7 cellular contexts compared by ENCODE assay signal in genomic region chr11:69916251-69916649, GRCh38.
A peak's percentile ranks its signal among the peaks of the same experiment; 100 is the strongest.
DNase-seq lines count a peak whose midpoint lies in the region; ATAC-seq, FAIRE-seq and TF ChIP-seq lines count a peak whose summit lies in the region.
"Not testable (repeated sequence)": the region's sequence is repeated elsewhere in the genome, so short reads cannot be mapped to it uniquely, and the experiment has no call there.

No MANE protein-coding gene starts in this region.

- not testable (repeated sequence) for H3K36me3 ChIP-seq in PC-3 (ENCODE audit: low read depth, low read length); adrenal gland (replicated peaks in 1 of 2); fibroblast of lung (ENCODE audit: control insufficient read depth, insufficient read depth, low read length); kidney (ENCODE audit: control insufficient read depth in 1 of 2, insufficient read depth in 2 of 2, low read length in 2 of 2); osteoblast (ENCODE audit: insufficient read depth, low read length); stomach smooth muscle (ENCODE audit: control insufficient read depth in 2 of 2, insufficient read depth in 2 of 2, low read length in 2 of 2)

- CTCF ChIA-PET in Calu3 (lab: Charles Lee): interaction anchor here (0.5 to 0.6 kb wide), 2 partner anchors 231 to 259 kb away, joined by 3 to 4 read pairs; no protein-coding TSS in a partner anchor
- CTCF ChIA-PET in PC-3 (lab: Charles Lee): not testable (repeated sequence)

- H3K27ac ChIP-seq in PC-3 (ENCODE audit: low read length): peak overlapping the region; percentile 93
- H3K27ac ChIP-seq in adrenal gland: peak overlapping the region in 4 of 5 donors; percentile 50 to 87 (median 66)
- H3K27ac ChIP-seq in fibroblast of lung (ENCODE audit: insufficient read depth, low read length): peak overlapping the region; percentile 56
- H3K27ac ChIP-seq in kidney (ENCODE audit: low read depth in 2 of 2, low read length in 2 of 2): peak overlapping the region; percentile 80 to 85
- H3K27ac ChIP-seq in osteoblast (ENCODE audit: low read depth, low read length): peak overlapping the region; percentile 85
- peak overlapping the region; percentile 24 for H3K27ac ChIP-seq in stomach smooth muscle (ENCODE audit: low read length)

- ATAC-seq in PC-3: not testable (repeated sequence)

- not testable (repeated sequence) for TF ChIP-seq POLR2A in adrenal gland (IDR thresholded peaks at IDR 0.05)

- not testable (repeated sequence) for H3K9me3 Mint-ChIP-seq in Calu3 (ENCODE audit: low read depth, unreplicated experiment)

- not testable (repeated sequence) for H3K27me3 ChIP-seq in PC-3 (ENCODE audit: low read length); adrenal gland; fibroblast of lung (ENCODE audit: control insufficient read depth, insufficient read depth, low read length); osteoblast (ENCODE audit: insufficient read depth, low read length)
- peaks cover 8 to 19% of the 10 kb centered on the region in 2 donors for H3K27me3 ChIP-seq in stomach smooth muscle (ENCODE audit: control insufficient read depth in 1 of 2, insufficient read depth in 2 of 2, low read length in 2 of 2)

- H3K9me3 ChIP-seq in PC-3 (ENCODE audit: low read length); adrenal gland (replicated peaks in 1 of 3); fibroblast of lung (ENCODE audit: control insufficient read depth, insufficient read depth, low read depth, low read length); kidney (ENCODE audit: control insufficient read depth in 1 of 2, low read length in 2 of 2); osteoblast (ENCODE audit: low read depth, low read length); stomach smooth muscle (ENCODE audit: control insufficient read depth in 2 of 2, low read length in 2 of 2): not testable (repeated sequence)

- peaks cover 18% of the 10 kb centered on the region for H3K27me3 Mint-ChIP-seq in Calu3 (ENCODE audit: unreplicated experiment)

- H3K9ac ChIP-seq in PC-3 (ENCODE audit: low read length): peak overlapping the region; percentile 71
- peak overlapping the region; percentile 8 for H3K9ac ChIP-seq in fibroblast of lung (ENCODE audit: insufficient read depth, low read length)
- peak overlapping the region in 1 of 2 donors; percentile 3 for H3K9ac ChIP-seq in kidney (ENCODE audit: low read length in 2 of 2)
- not testable (repeated sequence) for H3K9ac ChIP-seq in stomach smooth muscle (ENCODE audit: low read length in 2 of 2)

- intact Hi-C loops in Calu3 (cut with micrococcal nuclease; ENCODE audit: unreplicated experiment); adrenal gland (cut with DNase I); kidney (cut with DNase I): not testable (repeated sequence)
- intact Hi-C loops in PC-3 (cut with micrococcal nuclease): loop anchor here (2.0 to 10.0 kb wide), 4 partner anchors 99 to 226 kb away; no protein-coding TSS in a partner anchor

- 35 to 56% (median 48%) methylated on average over 7 to 8 of the region's 8 CpGs for WGBS in adrenal gland, 4 donors

- H4K20me1 ChIP-seq in PC-3 (ENCODE audit: low read length); fibroblast of lung (ENCODE audit: control insufficient read depth, extremely low read depth, insufficient read depth, low read length); osteoblast (ENCODE audit: insufficient read depth, low read length): not testable (repeated sequence)

- not testable (repeated sequence) for H3K9me2 ChIP-seq in PC-3 (replicated peaks; ENCODE audit: low read length)

- not testable (repeated sequence) for H3K4me3 Mint-ChIP-seq in Calu3 (ENCODE audit: low read depth, unreplicated experiment)

- peaks cover 53% of the 10 kb centered on the region for H3K4me1 Mint-ChIP-seq in Calu3 (ENCODE audit: low read depth, unreplicated experiment)

- H3K79me2 ChIP-seq in PC-3 (ENCODE audit: low read length); fibroblast of lung (ENCODE audit: control insufficient read depth, insufficient read depth, low read length); osteoblast (ENCODE audit: insufficient read depth, low read length): not testable (repeated sequence)

- peaks cover 17% of the 10 kb centered on the region for H3K36me3 Mint-ChIP-seq in Calu3 (ENCODE audit: insufficient read depth, unreplicated experiment)

- POLR2A ChIA-PET in PC-3 (lab: Charles Lee; ENCODE audit: unreplicated experiment): interaction anchor here (0.6 kb wide), 1 partner anchor 32 kb away, joined by 3 read pairs; no protein-coding TSS in a partner anchor

- not testable (repeated sequence) for TF ChIP-seq CTCF in Calu3 (IDR thresholded peaks at IDR 0.05; ENCODE audit: unreplicated experiment); PC-3 (conservative IDR thresholded peaks at IDR 0.05; ENCODE audit: low read depth, low read length); adrenal gland (IDR thresholded peaks at IDR 0.05); fibroblast of lung (conservative IDR thresholded peaks at IDR 0.05 in 1 of 2, IDR thresholded peaks at IDR 0.05 in 1 of 2; ENCODE audit: low read depth in 1 of 2, low read length in 2 of 2); kidney (IDR thresholded peaks at IDR 0.05; ENCODE audit: borderline replicate concordance, extremely low read depth, insufficient read depth); osteoblast (IDR thresholded peaks at IDR 0.05; ENCODE audit: extremely low read depth, low read depth, low read length)

- not testable (repeated sequence) for H3F3A ChIP-seq in PC-3 (ENCODE audit: low read length, unreplicated experiment)

- H3K4me2 ChIP-seq in PC-3 (ENCODE audit: low read length): peak overlapping the region; percentile 79
- not testable (repeated sequence) for H3K4me2 ChIP-seq in fibroblast of lung (ENCODE audit: extremely low read depth, insufficient read depth, low read length)
- H3K4me2 ChIP-seq in osteoblast (ENCODE audit: insufficient read depth, low read length): peak overlapping the region; percentile 75

- not testable (repeated sequence) for DNase-seq in Calu3; fibroblast of lung (ENCODE audit: low read depth in 2 of 2)
- DNase-seq in PC-3: peak; percentile 30
- DNase-seq in adrenal gland: peak in 2 of 7 donors; percentile 13 to 50
- DNase-seq in kidney: peak; percentile 46
- DNase-seq in osteoblast (ENCODE audit: insufficient read length, low spot score, missing footprints): peak; percentile 87

- H2AFZ ChIP-seq in PC-3 (ENCODE audit: low read length) (peak overlapping the region; percentile 61), fibroblast of lung (ENCODE audit: low read length) (peak overlapping the region; percentile 46), osteoblast (ENCODE audit: low read length) (peak overlapping the region; percentile 65)

- BruUV-seq in Calu3 (replicated peaks; lab: Mats Ljungman, UMichigan) (TSS peak; percentile 92), PC-3 (replicated peaks; lab: Mats Ljungman, UMichigan) (TSS peak; percentile 92)

- H3K4me3 ChIP-seq in PC-3 (ENCODE audit: low read length): peak overlapping the region; percentile 36; the same call in 1 of the 2 replicates
- H3K4me3 ChIP-seq in adrenal gland; fibroblast of lung (replicated peaks in 1 of 4; ENCODE audit: control extremely low read depth in 1 of 4, insufficient read depth in 1 of 4, low read depth in 3 of 4, low read length in 4 of 4); kidney (ENCODE audit: low read length in 2 of 2); stomach smooth muscle (ENCODE audit: low read length in 2 of 2): not testable (repeated sequence)
- peak overlapping the region; percentile 64 for H3K4me3 ChIP-seq in osteoblast (ENCODE audit: insufficient read depth, low read length)

- FAIRE-seq in kidney (lab: Jason Lieb, UNC): not testable (repeated sequence)

- H3K4me1 ChIP-seq in PC-3 (ENCODE audit: insufficient read depth, low read length): peaks cover 46% of the 10 kb centered on the region
- H3K4me1 ChIP-seq in adrenal gland (replicated peaks in 1 of 2): peaks cover 17 to 28% of the 10 kb centered on the region in 2 donors
- peaks cover 15% of the 10 kb centered on the region for H3K4me1 ChIP-seq in fibroblast of lung (ENCODE audit: control insufficient read depth, extremely low read depth, insufficient read depth, low read length)
- peaks cover 0 to 23% of the 10 kb centered on the region in 2 donors for H3K4me1 ChIP-seq in kidney (ENCODE audit: control insufficient read depth in 1 of 2, insufficient read depth in 1 of 2, low read depth in 1 of 2, low read length in 2 of 2)
- peaks cover 18% of the 10 kb centered on the region for H3K4me1 ChIP-seq in osteoblast (ENCODE audit: insufficient read depth, low read length)
- H3K4me1 ChIP-seq in stomach smooth muscle (ENCODE audit: control insufficient read depth, insufficient read depth, low read length): peaks cover 23% of the 10 kb centered on the region

- peak overlapping the region; percentile 28 for H3K27ac Mint-ChIP-seq in Calu3 (ENCODE audit: unreplicated experiment)

Comparison
In these comparisons a context has a peak if more than half of its experiments do, and no peak if none do; other contexts are left out.
1. H3K27ac ChIP-seq: peak in every context shown above with its lines; median percentile 93 in PC-3; 85 in osteoblast; 82 in kidney; 66 in adrenal gland; 56 in fibroblast of lung; 24 in stomach smooth muscle.